Comparison of ENCODE assay signal across 18 cellular contexts in the genomic region with DNA sequence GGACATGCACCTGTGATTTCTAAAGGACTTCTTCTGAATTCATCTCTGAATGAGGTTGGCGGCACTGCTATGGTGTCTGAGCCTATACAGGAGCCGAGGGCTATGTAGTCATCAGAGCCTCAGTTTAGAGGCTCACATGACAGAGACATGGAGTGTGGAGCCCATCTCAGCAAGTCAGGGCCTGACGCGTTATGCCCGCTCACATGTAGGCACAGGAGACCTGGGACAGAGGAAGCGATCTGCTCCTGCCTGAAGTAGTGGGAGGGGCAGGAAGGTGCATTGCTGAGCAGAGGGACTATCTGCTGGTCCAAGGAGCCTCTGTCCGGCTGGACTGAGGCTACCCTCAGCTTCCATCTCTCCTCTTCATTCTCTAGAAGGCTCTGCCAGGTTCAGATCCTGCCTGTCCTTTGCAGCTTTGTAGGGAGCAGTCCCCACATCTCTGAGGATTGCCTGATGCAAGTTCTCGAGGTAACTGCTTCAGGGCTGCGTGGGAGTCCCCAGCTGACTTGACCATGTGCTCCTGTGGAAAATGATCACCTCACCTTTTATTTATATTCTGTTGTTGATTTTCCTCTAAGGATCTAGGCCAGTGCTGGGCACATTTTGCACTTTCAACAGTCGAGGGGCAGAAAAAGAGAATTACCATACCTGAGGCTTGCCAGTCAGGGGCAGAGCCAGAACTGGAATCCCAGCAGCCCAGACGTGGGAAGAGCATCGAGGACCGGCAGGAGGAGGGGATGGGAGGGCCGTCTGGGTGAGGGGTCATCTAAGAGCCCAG. TPM values are rescaled to one million over a fixed set of nuclear protein-coding genes. Genes with fewer than 3 reads are reported as not detected.
A peak's percentile ranks its signal among the peaks of the same experiment; 100 is the strongest.
DNase-seq lines count a peak whose midpoint lies in the region; ATAC-seq and TF ChIP-seq lines count a peak whose summit lies in the region.
"Had no signal": no experiment of that assay in that cellular context is flagged by ENCODE, and none has a peak within 500 bp of the region (broad histone marks: within the 10 kb centered on the region; RNA-seq: fewer than 3 reads in every experiment).

No MANE protein-coding gene starts in this region.

- H3K4me3 ChIP-seq in lower lobe of right lung = no peak overlapping the region
- H3K4me3 ChIP-seq: HAP-1, PC-9 had no signal

- no peak overlapping the region for H3K18ac ChIP-seq in H9 (ENCODE audit: insufficient read length, low read depth, low read length)

- no peaks in the 10 kb centered on the region for H3K79me1 ChIP-seq in H9 (ENCODE audit: insufficient read depth, low read depth, low read length, poor library complexity, severe bottlenecking)

- H3K14ac ChIP-seq in H9 (ENCODE audit: insufficient read depth, low read length) = no peak overlapping the region

- no peak overlapping the region for H2BK20ac ChIP-seq in H9 (ENCODE audit: low read depth, low read length, poor library complexity, severe bottlenecking)

- DNase-seq in H9 = no peak
- no peak for DNase-seq in epithelial cell of prostate (ENCODE audit: low read depth, low spot score)
- DNase-seq in mesenteric fat pad (ENCODE audit: low spot score) = peak; percentile 49
- no peak for DNase-seq in lower lobe of right lung
- no peak for DNase-seq in effector CD4-positive, alpha-beta T cell
- DNase-seq: ACHN; Caco-2; CD4-positive, CD25-positive, alpha-beta regulatory T cell; DMS153; IMR-90; MV-4-11; NCI-H187 treated with DMSO at 0.1 percent for 48 hours; NCI-H510A; NCI-H82 had no signal

- peaks cover 0 to 2% (median 0%) of the 10 kb centered on the region in 3 experiments; a peak in 2 of 7 replicates for H3K36me3 Mint-ChIP-seq in H9 (ENCODE audit: insufficient read depth in 1 of 3, low read depth in 3 of 3)
- H3K36me3 Mint-ChIP-seq: CD4-positive, CD25-positive, alpha-beta regulatory T cell had no signal

- TF ChIP-seq CTCF in C4-2B (conservative IDR thresholded peaks at IDR 0.05) (no peak), H9 (conservative IDR thresholded peaks at IDR 0.05) (no peak), lower lobe of right lung (IDR thresholded peaks at IDR 0.05) (no peak)

- no peak overlapping the region for H3K4me2 ChIP-seq in H9 (ENCODE audit: insufficient read depth, insufficient read length, low read length)
- H3K4me2 ChIP-seq: PC-9 had no signal

- H4K20me1 ChIP-seq in H9 (ENCODE audit: control insufficient read depth, insufficient read depth, insufficient read length) = peaks cover 2% of the 10 kb centered on the region

- H2AFZ ChIP-seq in H9 (ENCODE audit: low read length) = no peak overlapping the region
- H2AFZ ChIP-seq: PC-9 had no signal

- intact Hi-C loops in lower lobe of right lung (cut with DNase I) = no loop called here

- no peak overlapping the region for H3K23ac ChIP-seq in H9 (ENCODE audit: insufficient read length, low read depth, low read length)

- H2BK5ac ChIP-seq in H9 (ENCODE audit: insufficient read length, low read length) = no peak overlapping the region

- no peak overlapping the region for H3K56ac ChIP-seq in H9 (ENCODE audit: insufficient read length, low read depth, low read length)

- H3K27me3 Mint-ChIP-seq in H9 (ENCODE audit: low read depth) = no peaks in the 10 kb centered on the region
- H3K27me3 Mint-ChIP-seq: CD4-positive, CD25-positive, alpha-beta regulatory T cell had no signal

- no peak overlapping the region for H3K9ac ChIP-seq in H9 (ENCODE audit: extremely low read depth, insufficient read length, low read length)

- H3K23me2 ChIP-seq in H9 (ENCODE audit: insufficient read length, low read depth, low read length, poor library complexity, severe bottlenecking) = no peaks in the 10 kb centered on the region

- no peak overlapping the region for H3K4me3 Mint-ChIP-seq in H9
- H3K4me3 Mint-ChIP-seq: CD4-positive, CD25-positive, alpha-beta regulatory T cell had no signal

- no peak overlapping the region for H4K8ac ChIP-seq in H9 (replicated peaks; ENCODE audit: insufficient read length, low read depth, low read length)

- no peaks in the 10 kb centered on the region for H3K9me3 Mint-ChIP-seq in H9

- no peak overlapping the region for H4K91ac ChIP-seq in H9 (ENCODE audit: insufficient read length, low read depth, low read length)

- H3K4me1 Mint-ChIP-seq in H9 = peaks cover 18 to 19% of the 10 kb centered on the region in 2 experiments

- no peak overlapping the region for H2BK120ac ChIP-seq in H9 (ENCODE audit: low read depth, low read length, poor library complexity, severe bottlenecking)

- peak overlapping the region in 2 of 3 experiments; percentile 72 to 84; a peak in 2 of 7 replicates for H3K27ac Mint-ChIP-seq in H9
- H3K27ac Mint-ChIP-seq: CD4-positive, CD25-positive, alpha-beta regulatory T cell had no signal

- H3K27ac ChIP-seq in C4-2B = peak overlapping the region; percentile 14
- H3K27ac ChIP-seq in H9 (ENCODE audit: insufficient read length, low read depth, low read length) = no peak overlapping the region
- H3K27ac ChIP-seq in epithelial cell of prostate = peak overlapping the region; percentile 7
- no peak overlapping the region for H3K27ac ChIP-seq in lower lobe of right lung
- H3K27ac ChIP-seq: PC-9 had no signal

- H3K36me3 ChIP-seq in lower lobe of right lung = no peaks in the 10 kb centered on the region
- H3K36me3 ChIP-seq: HAP-1 had no signal

- H3K9me3 ChIP-seq in H9 (ENCODE audit: control insufficient read depth, low read depth, low read length) = no peaks in the 10 kb centered on the region
- H3K9me3 ChIP-seq in lower lobe of right lung = no peaks in the 10 kb centered on the region
- H3K9me3 ChIP-seq: Caco-2, HAP-1 had no signal

- no peak overlapping the region for H2AK5ac ChIP-seq in H9 (ENCODE audit: insufficient read length, low read length)

- H4K5ac ChIP-seq in H9 (ENCODE audit: insufficient read length, low read depth, low read length) = no peak overlapping the region

- H3K4me1 ChIP-seq in H9 (ENCODE audit: insufficient read depth, low read length) = peaks cover 3% of the 10 kb centered on the region; the same call in 1 of the 2 replicates
- peaks cover 14% of the 10 kb centered on the region for H3K4me1 ChIP-seq in lower lobe of right lung
- H3K4me1 ChIP-seq: Caco-2 had no signal

- H2BK12ac ChIP-seq in H9 (ENCODE audit: insufficient read length, low read depth, low read length) = no peak overlapping the region

- no peaks in the 10 kb centered on the region for H3K27me3 ChIP-seq in H9 (ENCODE audit: insufficient read depth, low read length)
- H3K27me3 ChIP-seq in lower lobe of right lung (ENCODE audit: low read depth) = no peaks in the 10 kb centered on the region

- ATAC-seq in lower lobe of right lung = no peak
- ATAC-seq in GM21447 (IDR thresholded peaks at IDR 0.05; ENCODE audit: unreplicated experiment) = no peak

- no peak overlapping the region for H2BK15ac ChIP-seq in H9 (ENCODE audit: low read depth, low read length)

- no peaks in the 10 kb centered on the region for H3K79me2 ChIP-seq in H9 (ENCODE audit: insufficient read depth, low read length)

- H3T11ph ChIP-seq in H9 (ENCODE audit: low read length) = no peak overlapping the region

- no CpG with 5 or more reads among the region's 14 CpGs for WGBS in H9 (ENCODE audit: extremely low coverage, insufficient read length, low lambda C conversion rate)

- no peak overlapping the region for H3K4ac ChIP-seq in H9 (ENCODE audit: low read depth, low read length)

RNA-seq across cellular contexts. Expression of a gene that starts 16.6 kb away (rescaled TPM):
- 2.1 and 2.4 TPM in 2 replicates for total RNA-seq in H9 (2021)
- total RNA-seq in mesenteric fat pad = 23.6 TPM
- total RNA-seq in lower lobe of right lung = 12.9 TPM

Comparison
In these comparisons a context has a peak if more than half of its experiments do, and no peak if none do; other contexts are left out.
1. H3K27ac ChIP-seq: peak in C4-2B (single experiment) and epithelial cell of prostate (single experiment); none in H9 (single experiment) and lower lobe of right lung (single experiment).